In genomic region chr9:86807577-86807976, GRCh38 we compare ENCODE assay signal across 16 cellular contexts.
DNase-seq lines count a peak whose midpoint lies in the region; ATAC-seq and TF ChIP-seq lines count a peak whose summit lies in the region.
"Had no signal": no experiment of that assay in that cellular context is flagged by ENCODE, and none has a peak within 500 bp of the region (broad histone marks: within the 10 kb centered on the region; RNA-seq: fewer than 3 reads in every experiment).

No MANE protein-coding gene starts in this region.

- H3K4me1 Mint-ChIP-seq in WTC11 (peaks cover 3% of the 10 kb centered on the region; the same call in 1 of the 2 replicates), glutamatergic neuron (ENCODE audit: low read depth, unreplicated experiment) (no peaks in the 10 kb centered on the region), mesothelial cell of epicardium (no peaks in the 10 kb centered on the region)

- H3K4me3 ChIP-seq in stomach smooth muscle (ENCODE audit: low read length in 2 of 2), result peak overlapping the region; percentile 36 to 55
- H3K4me3 ChIP-seq: BLaER1 had no signal

- peaks cover 9% of the 10 kb centered on the region for H3K4me1 ChIP-seq in stomach smooth muscle (ENCODE audit: control insufficient read depth, insufficient read depth, low read length)
- H3K4me1 ChIP-seq: BLaER1 had no signal

- peak overlapping the region; percentile 37 for H3K27ac ChIP-seq in stomach smooth muscle (ENCODE audit: low read length)
- H3K27ac ChIP-seq: BLaER1, brain microvascular endothelial cell, neutrophil had no signal

- H3K27me3 Mint-ChIP-seq in WTC11 (ENCODE audit: low read depth) (peaks cover 2% of the 10 kb centered on the region; the same call in 1 of the 2 replicates), glutamatergic neuron (ENCODE audit: unreplicated experiment) (no peaks in the 10 kb centered on the region), mesothelial cell of epicardium (ENCODE audit: low read depth) (no peaks in the 10 kb centered on the region)

- H3K27me3 ChIP-seq in stomach smooth muscle (ENCODE audit: control insufficient read depth in 1 of 2, insufficient read depth in 2 of 2, low read length in 2 of 2), result no peaks in the 10 kb centered on the region
- H3K27me3 ChIP-seq: BLaER1, brain microvascular endothelial cell, neutrophil had no signal

- H3K27ac Mint-ChIP-seq in WTC11, result no peak overlapping the region
- H3K27ac Mint-ChIP-seq in glutamatergic neuron (ENCODE audit: unreplicated experiment), result no peak overlapping the region
- H3K27ac Mint-ChIP-seq in mesothelial cell of epicardium, result no peak overlapping the region
- H3K27ac Mint-ChIP-seq: effector memory CD8-positive, alpha-beta T cell had no signal

- no peak overlapping the region for H3K4me3 Mint-ChIP-seq in WTC11
- no peak overlapping the region for H3K4me3 Mint-ChIP-seq in glutamatergic neuron (ENCODE audit: unreplicated experiment)
- H3K4me3 Mint-ChIP-seq in mesothelial cell of epicardium, result no peak overlapping the region
- H3K4me3 Mint-ChIP-seq: effector memory CD8-positive, alpha-beta T cell had no signal

- H3K9me3 ChIP-seq in stomach smooth muscle (ENCODE audit: control insufficient read depth in 2 of 2, low read length in 2 of 2), result no peaks in the 10 kb centered on the region
- H3K9me3 ChIP-seq: BLaER1, neutrophil, SK-N-SH had no signal

- peak; percentile 48 for DNase-seq in WTC11 (ENCODE audit: low spot score)
- DNase-seq in glutamatergic neuron, result peak; percentile 27
- DNase-seq in mesothelial cell of epicardium (ENCODE audit: low spot score in 2 of 2, unreplicated experiment in 2 of 2), result peak; percentile 31 to 56
- no peak for DNase-seq in NCI-H774 (lab: John Stamatoyannopoulos, UW)
- no peak for DNase-seq in NCI-H1092 (lab: John Stamatoyannopoulos, UW)
- DNase-seq: brain microvascular endothelial cell; effector memory CD8-positive, alpha-beta T cell; HCEC 1CT; KG1; left colon; NCI-H345; SK-N-SH had no signal

- CTCF ChIA-PET in WTC11 (lab: Charles Lee), result interaction anchor here (0.8 to 1.6 kb wide), 2 partner anchors 48 to 118 kb away, joined by 3 to 6 read pairs; no protein-coding TSS in a partner anchor

- H3K9me3 Mint-ChIP-seq in WTC11 (peaks cover 11% of the 10 kb centered on the region), glutamatergic neuron (ENCODE audit: unreplicated experiment) (peaks cover 3% of the 10 kb centered on the region), mesothelial cell of epicardium (peaks cover 5% of the 10 kb centered on the region)

- no peaks in the 10 kb centered on the region for H3K36me3 ChIP-seq in stomach smooth muscle (ENCODE audit: control insufficient read depth in 2 of 2, insufficient read depth in 2 of 2, low read length in 2 of 2)
- H3K36me3 ChIP-seq: BLaER1, brain microvascular endothelial cell, neutrophil had no signal

- H3K9ac ChIP-seq in stomach smooth muscle (ENCODE audit: low read length in 2 of 2), result peak overlapping the region; percentile 22 to 40
- H3K9ac ChIP-seq: BLaER1, SK-N-SH had no signal

- ATAC-seq in WTC11, result peak; percentile 60
- ATAC-seq in HG03457 (IDR thresholded peaks at IDR 0.05; ENCODE audit: unreplicated experiment), result no peak
- ATAC-seq: effector memory CD8-positive, alpha-beta T cell; left colon had no signal

- no peaks in the 10 kb centered on the region; the same call in 1 of the 2 replicates for H3K36me3 Mint-ChIP-seq in WTC11
- no peaks in the 10 kb centered on the region for H3K36me3 Mint-ChIP-seq in glutamatergic neuron (ENCODE audit: unreplicated experiment)
- no peaks in the 10 kb centered on the region for H3K36me3 Mint-ChIP-seq in mesothelial cell of epicardium

- TF ChIP-seq CTCF in WTC11 (IDR thresholded peaks at IDR 0.05) (no peak), glutamatergic neuron (IDR thresholded peaks at IDR 0.05; ENCODE audit: partially characterized antibody, unreplicated experiment) (no peak), mesothelial cell of epicardium (IDR thresholded peaks at IDR 0.05; ENCODE audit: unreplicated experiment) (no peak)

- POLR2A ChIA-PET in WTC11 (lab: Charles Lee), result no interaction called here

TF ChIP-seq in WTC11, 78 proteins besides CTCF, POLR2A, EP300 and RAD21:
- TF ChIP-seq TP53 (CRISPR knock-in tag; IDR thresholded peaks at IDR 0.05) (no peak), ZNF263 (CRISPR knock-in tag; IDR thresholded peaks at IDR 0.05; ENCODE audit: low read depth) (no peak), ELF4 (CRISPR knock-in tag; IDR thresholded peaks at IDR 0.05; ENCODE audit: low read depth) (no peak), STAT6 (CRISPR knock-in tag; conservative IDR thresholded peaks at IDR 0.05; ENCODE audit: low read depth) (no peak), HMGA2 (CRISPR knock-in tag; IDR thresholded peaks at IDR 0.05) (no peak), NFATC4 (CRISPR knock-in tag; IDR thresholded peaks at IDR 0.05) (no peak), ZNF219 (CRISPR knock-in tag; IDR thresholded peaks at IDR 0.05; ENCODE audit: borderline replicate concordance) (no peak), FOXJ3 (CRISPR knock-in tag; IDR thresholded peaks at IDR 0.05; ENCODE audit: borderline replicate concordance) (no peak), ZNF317 (CRISPR knock-in tag; IDR thresholded peaks at IDR 0.05; ENCODE audit: borderline replicate concordance, low read depth) (no peak), ZNF423 (CRISPR knock-in tag; IDR thresholded peaks at IDR 0.05) (no peak), ZNF121 (CRISPR knock-in tag; IDR thresholded peaks at IDR 0.05) (no peak), CREM (CRISPR knock-in tag; IDR thresholded peaks at IDR 0.05) (no peak), TEAD4 (CRISPR knock-in tag; IDR thresholded peaks at IDR 0.05) (no peak), FOXP1 (CRISPR knock-in tag; IDR thresholded peaks at IDR 0.05; ENCODE audit: borderline replicate concordance) (no peak), EMX1 (CRISPR knock-in tag; IDR thresholded peaks at IDR 0.05) (no peak), JUN (CRISPR knock-in tag; IDR thresholded peaks at IDR 0.05) (no peak), MXD4 (CRISPR knock-in tag; IDR thresholded peaks at IDR 0.05; ENCODE audit: borderline replicate concordance) (no peak), OVOL2 (CRISPR knock-in tag; IDR thresholded peaks at IDR 0.05; ENCODE audit: borderline replicate concordance) (no peak), SMAD3 (CRISPR knock-in tag; IDR thresholded peaks at IDR 0.05; ENCODE audit: borderline replicate concordance) (no peak)

Comparison
In these comparisons a context has a peak if more than half of its experiments do, and no peak if none do; other contexts are left out.
1. DNase-seq: peak in WTC11 (single experiment), glutamatergic neuron (single experiment) and mesothelial cell of epicardium (2 of 2); none in NCI-H774 (single experiment) and NCI-H1092 (single experiment).